16 cellular contexts compared by ENCODE assay signal in the genomic region with DNA sequence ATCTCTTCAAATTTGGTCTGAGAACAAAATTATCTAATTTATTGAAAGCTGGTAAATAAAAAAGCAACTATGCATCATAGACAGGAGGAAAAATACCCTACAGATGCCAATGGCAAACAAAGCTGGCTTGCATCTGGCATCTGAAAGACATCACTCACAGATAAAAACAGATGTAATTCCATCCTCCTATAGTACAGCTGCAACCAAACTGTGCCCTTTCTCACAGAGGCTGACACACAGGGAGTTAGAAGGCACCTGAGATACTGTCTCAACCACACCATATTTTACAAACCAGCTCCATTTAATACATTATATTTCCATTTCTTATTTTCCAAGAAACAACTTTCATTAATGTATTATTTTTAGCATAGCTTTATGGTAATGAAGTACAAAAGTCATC.
"Had no signal": no experiment of that assay in that cellular context is flagged by ENCODE, and none has a peak within 500 bp of the region (broad histone marks: within the 10 kb centered on the region; RNA-seq: fewer than 3 reads in every experiment).

No MANE protein-coding gene starts in this region.

- H3K27ac ChIP-seq: cardiac muscle cell, foreskin keratinocyte, suprapubic skin had no signal

- H3K4me3 ChIP-seq: cardiac muscle cell, colonic mucosa, prostate gland, suprapubic skin had no signal

- H3K9me3 ChIP-seq: colonic mucosa, prostate gland, suprapubic skin had no signal

- DNase-seq: activated CD4-positive, alpha-beta T cell treated with anti-CD3 and anti-CD28 coated beads for 4 hours; activated CD8-positive, alpha-beta T cell treated with anti-CD3 and anti-CD28 coated beads for 36 hours; activated naive CD4-positive, alpha-beta T cell treated with Interleukin-2 at 50 U/mL for 16 hours; activated naive CD8-positive, alpha-beta T cell treated with anti-CD3 and anti-CD28 coated beads, Interleukin-2, amount 50 U/mL, for 24 hours; colonic mucosa; effector CD4-positive, alpha-beta T cell; foreskin keratinocyte; stimulated activated naive CD4-positive, alpha-beta T cell treated with Interleukin-2 at 50 U/mL for 16 hours; T1000 had no signal

- ATAC-seq: activated CD8-positive, alpha-beta T cell treated with anti-CD3 and anti-CD28 coated beads for 36 hours; activated naive CD8-positive, alpha-beta T cell treated with anti-CD3 and anti-CD28 coated beads, Interleukin-2, amount 50 U/mL, for 24 hours; foreskin keratinocyte; left lobe of liver; natural killer cell treated with Interleukin-12 subunit alpha and Interleukin-12 subunit beta and Interleukin-15 and Interleukin-18, amount 100 ng/mL, for 72 hours; sciatic nerve had no signal

- H3K4me3 Mint-ChIP-seq: activated CD8-positive, alpha-beta T cell treated with anti-CD3 and anti-CD28 coated beads for 36 hours; activated naive CD8-positive, alpha-beta T cell treated with anti-CD3 and anti-CD28 coated beads, Interleukin-2, amount 50 U/mL, for 24 hours; activated T-helper 1 cell treated with anti-CD3 and anti-CD28 coated beads, Interleukin-12 subunit alpha, Interleukin-12 subunit beta, Interleukin-2, Interleukin-4 antibody, amounts not matched to agents 30 ng/mL and 10 ng/mL and 1 ng/mL, durations not matched to agents 14 hours and 24 hours and 36 hours; natural killer cell treated with Interleukin-12 subunit alpha and Interleukin-12 subunit beta and Interleukin-15 and Interleukin-18, amount 100 ng/mL, for 72 hours had no signal

- H3K27me3 ChIP-seq: cardiac muscle cell, colonic mucosa, foreskin keratinocyte, suprapubic skin had no signal

- H3K27ac Mint-ChIP-seq: activated CD8-positive, alpha-beta T cell treated with anti-CD3 and anti-CD28 coated beads for 36 hours; activated naive CD8-positive, alpha-beta T cell treated with anti-CD3 and anti-CD28 coated beads, Interleukin-2, amount 50 U/mL, for 24 hours; activated T-helper 1 cell treated with anti-CD3 and anti-CD28 coated beads, Interleukin-12 subunit alpha, Interleukin-12 subunit beta, Interleukin-2, Interleukin-4 antibody, amounts not matched to agents 30 ng/mL and 10 ng/mL and 1 ng/mL, durations not matched to agents 14 hours and 24 hours and 36 hours; natural killer cell treated with Interleukin-12 subunit alpha and Interleukin-12 subunit beta and Interleukin-15 and Interleukin-18, amount 100 ng/mL, for 72 hours had no signal

- H3K36me3 ChIP-seq: cardiac muscle cell, colonic mucosa, prostate gland had no signal

- H3K9me3 Mint-ChIP-seq: activated CD8-positive, alpha-beta T cell treated with anti-CD3 and anti-CD28 coated beads for 36 hours; activated naive CD8-positive, alpha-beta T cell treated with anti-CD3 and anti-CD28 coated beads, Interleukin-2, amount 50 U/mL, for 24 hours; activated T-helper 1 cell treated with anti-CD3 and anti-CD28 coated beads, Interleukin-12 subunit alpha, Interleukin-12 subunit beta, Interleukin-2, Interleukin-4 antibody, amounts not matched to agents 30 ng/mL and 10 ng/mL and 1 ng/mL, durations not matched to agents 14 hours and 24 hours and 36 hours; natural killer cell treated with Interleukin-12 subunit alpha and Interleukin-12 subunit beta and Interleukin-15 and Interleukin-18, amount 100 ng/mL, for 72 hours had no signal

- H3K27me3 Mint-ChIP-seq: activated CD8-positive, alpha-beta T cell treated with anti-CD3 and anti-CD28 coated beads for 36 hours; activated naive CD8-positive, alpha-beta T cell treated with anti-CD3 and anti-CD28 coated beads, Interleukin-2, amount 50 U/mL, for 24 hours; natural killer cell treated with Interleukin-12 subunit alpha and Interleukin-12 subunit beta and Interleukin-15 and Interleukin-18, amount 100 ng/mL, for 72 hours had no signal
